In genomic region chr6:69790629-69791028, GRCh38 we compare ENCODE assay signal across 11 cellular contexts. TPM values are rescaled to one million over a fixed set of nuclear protein-coding genes. Genes with fewer than 3 reads are reported as not detected.
DNase-seq lines count a peak whose midpoint lies in the region; ATAC-seq, FAIRE-seq and TF ChIP-seq lines count a peak whose summit lies in the region.
"Had no signal": no experiment of that assay in that cellular context is flagged by ENCODE, and none has a peak within 500 bp of the region (broad histone marks: within the 10 kb centered on the region; RNA-seq: fewer than 3 reads in every experiment).

No MANE protein-coding gene starts in this region.

- no peaks in the 10 kb centered on the region for H3K36me3 ChIP-seq in GM23338 (ENCODE audit: insufficient read depth)
- no peaks in the 10 kb centered on the region for H3K36me3 ChIP-seq in pancreas
- peaks cover 22% of the 10 kb centered on the region for H3K36me3 ChIP-seq in OCI-LY7 (ENCODE audit: insufficient read depth, low read length)
- H3K36me3 ChIP-seq: uterus had no signal

- no peak overlapping the region for H2AFZ ChIP-seq in GM23338
- H2AFZ ChIP-seq in OCI-LY7 (ENCODE audit: low read length) = no peak overlapping the region

- H3K4me3 Mint-ChIP-seq in GM23338 = no peak overlapping the region
- H3K4me3 Mint-ChIP-seq in IgD-negative memory B cell = peak overlapping the region in 3 of 4 donors; percentile 6 to 77 (median 61)

- H3K27ac Mint-ChIP-seq in GM23338 (no peak overlapping the region), IgD-negative memory B cell (peak overlapping the region in 1 of 3 donors; percentile 47)

- no peaks in the 10 kb centered on the region; the same call in 2 of the 3 replicates for H3K9me3 Mint-ChIP-seq in GM23338
- H3K9me3 Mint-ChIP-seq in IgD-negative memory B cell = no peaks in the 10 kb centered on the region

- ATAC-seq in GM18870 (IDR thresholded peaks at IDR 0.05; ENCODE audit: unreplicated experiment) (peak; percentile 17), GM23338 (no peak), pancreas (peak; percentile 8 to 35 (median 20))

- H3K4me3 ChIP-seq in GM23338 (no peak overlapping the region), pancreas (no peak overlapping the region), OCI-LY7 (ENCODE audit: low read depth, low read length, poor library complexity, severe bottlenecking) (no peak overlapping the region)
- H3K4me3 ChIP-seq: skin epidermis, uterus had no signal

- H3F3A ChIP-seq in GM23338 (replicated peaks; ENCODE audit: low read depth) = no peaks in the 10 kb centered on the region

- peaks cover 44% of the 10 kb centered on the region for H3K79me2 ChIP-seq in GM23338 (replicated peaks; ENCODE audit: insufficient read depth)
- peaks cover 46% of the 10 kb centered on the region; the same call in 1 of the 2 replicates for H3K79me2 ChIP-seq in OCI-LY7 (ENCODE audit: insufficient read depth, low read depth, low read length)

- intact Hi-C loops in pancreas (cut with DNase I) (no loop called here), OCI-LY7 (cut with micrococcal nuclease; ENCODE audit: unreplicated experiment) (no loop called here)

- DNase-seq in GM23338 (ENCODE audit: low spot score) (no peak), pancreas (no peak), retina (no peak), OCI-LY7 (ENCODE audit: low spot score) (no peak), NCI-H2029 (lab: John Stamatoyannopoulos, UW) (no peak), activated gamma-delta T cell treated with Interleukin-2 at 50 U/mL for 16 hours (no peak)
- DNase-seq: NCI-H1092 treated with DMSO at 0.1 percent for 48 hours, uterus had no signal

- H4K20me1 ChIP-seq in GM23338 (replicated peaks; ENCODE audit: insufficient read depth) (peaks cover 7% of the 10 kb centered on the region; the same call in 1 of the 2 replicates), OCI-LY7 (ENCODE audit: insufficient read depth, low read length) (peaks cover 7% of the 10 kb centered on the region; the same call in 1 of the 2 replicates)

- FAIRE-seq in pancreas (lab: Jason Lieb, UNC) = no peak

- H3K4me1 Mint-ChIP-seq in GM23338 = peaks cover 23% of the 10 kb centered on the region
- H3K4me1 Mint-ChIP-seq in IgD-negative memory B cell = peaks cover 46 to 70% (median 46%) of the 10 kb centered on the region in 3 donors

- H3K27me3 ChIP-seq in GM23338 (ENCODE audit: insufficient read depth) = no peaks in the 10 kb centered on the region
- H3K27me3 ChIP-seq in pancreas = no peaks in the 10 kb centered on the region
- H3K27me3 ChIP-seq: uterus had no signal

- H3K4me2 ChIP-seq in GM23338 = no peak overlapping the region
- no peak overlapping the region for H3K4me2 ChIP-seq in OCI-LY7 (ENCODE audit: low read length)

- H3K9me3 ChIP-seq in pancreas (no peaks in the 10 kb centered on the region), OCI-LY7 (ENCODE audit: low read length) (no peaks in the 10 kb centered on the region)
- H3K9me3 ChIP-seq: uterus had no signal

- WGBS in pancreas, 2 donors = 23 to 33% methylated on average over 2 of the region's 2 CpGs

- BruUV-seq in OCI-LY7 (replicated peaks; lab: Mats Ljungman, UMichigan) = no TSS peak

- H3K36me3 Mint-ChIP-seq in GM23338 (ENCODE audit: low read depth) = no peaks in the 10 kb centered on the region
- H3K36me3 Mint-ChIP-seq in IgD-negative memory B cell = peaks cover 4% of the 10 kb centered on the region

- CTCF ChIA-PET in OCI-LY7 (lab: Charles Lee; ENCODE audit: unreplicated experiment) = no interaction called here

- H3K9me2 ChIP-seq in GM23338 (ENCODE audit: insufficient read depth) (no peaks in the 10 kb centered on the region), OCI-LY7 (ENCODE audit: insufficient read depth, low read length) (no peaks in the 10 kb centered on the region)

- no peaks in the 10 kb centered on the region for H3K27me3 Mint-ChIP-seq in GM23338 (ENCODE audit: insufficient read depth, low read depth, poor library complexity)
- H3K27me3 Mint-ChIP-seq in IgD-negative memory B cell = no peaks in the 10 kb centered on the region

- H3K27ac ChIP-seq in GM23338 (ENCODE audit: low read depth) (0 out of 2 replicates have a peak overlapping the region, but pooled peaks have one; percentile 46), pancreas (peak overlapping the region in 2 of 4 donors; percentile 10 to 38), OCI-LY7 (ENCODE audit: low read depth, low read length, poor library complexity, severe bottlenecking) (no peak overlapping the region)

- H3K4me1 ChIP-seq in GM23338 (ENCODE audit: insufficient read depth) (peaks cover 12% of the 10 kb centered on the region), pancreas (peaks cover 15 to 66% (median 50%) of the 10 kb centered on the region in 3 donors), OCI-LY7 (ENCODE audit: insufficient read depth, low read length, poor library complexity, severe bottlenecking) (peaks cover 23% of the 10 kb centered on the region)
- H3K4me1 ChIP-seq: uterus had no signal

- TF ChIP-seq CTCF in GM23338 (conservative IDR thresholded peaks at IDR 0.05; ENCODE audit: low read depth in 2 of 2) (no peak), pancreas (IDR thresholded peaks at IDR 0.05) (no peak), OCI-LY7 (conservative IDR thresholded peaks at IDR 0.05; ENCODE audit: low read length) (no peak)

- POLR2A ChIA-PET in OCI-LY7 (lab: Charles Lee) = interaction anchor here (0.7 to 2.0 kb wide), 6 partner anchors 10 to 81 kb away, joined by 3 to 6 read pairs (median 6); no protein-coding TSS in a partner anchor

TF ChIP-seq in GM23338, 12 proteins besides CTCF, POLR2A, EP300 and RAD21 (continues in another document):
- no peak for TF ChIP-seq REST (IDR thresholded peaks at IDR 0.05; ENCODE audit: unreplicated experiment)

RNA-seq across cellular contexts. Expression of gene LMBRD1, which starts 6.2 kb away (rescaled TPM):
- total RNA-seq in GM23338 (2014; rRNA removed; shearing (Covaris generic)) = 20.3 and 25.5 TPM in 2 replicates
- polyA plus RNA-seq in GM23338 (2016; fragmentation: Nextera tagmentation; extraction: Ambion mirVana) (18.7 and 21.0 TPM in 2 replicates), IgD-negative memory B cell (78.1 TPM), pancreas (10 to 100 TPM; 16.5 to 50.5 TPM)
- total RNA-seq in pancreas (10 to 100 TPM; 32.4 to 42.9 (median 38.7) TPM), OCI-LY7 (2022) (16.3 and 20.8 TPM in 2 replicates)
- total RNA-seq in OCI-LY7 (2014; rRNA removed; shearing (Covaris generic)) = 12.7 and 14.0 TPM in 2 replicates
